ENCODE assay signal across 15 cellular contexts in genomic region chr2:197358927-197359326, GRCh38. TPM values are rescaled to one million over a fixed set of nuclear protein-coding genes. Genes with fewer than 3 reads are reported as not detected.
DNase-seq lines count a peak whose midpoint lies in the region; ATAC-seq and TF ChIP-seq lines count a peak whose summit lies in the region.
"Had no signal": no experiment of that assay in that cellular context is flagged by ENCODE, and none has a peak within 500 bp of the region (broad histone marks: within the 10 kb centered on the region; RNA-seq: fewer than 3 reads in every experiment).

No MANE protein-coding gene starts in this region.

- BruUV-seq in mammary epithelial cell (replicated peaks; lab: Mats Ljungman, UMichigan), result no TSS peak
- no TSS peak for BruUV-seq in PC-3 (replicated peaks; lab: Mats Ljungman, UMichigan)

- TF ChIP-seq POLR2A in breast epithelium (IDR thresholded peaks at IDR 0.05), result no peak

- no peak overlapping the region for H3K4me2 ChIP-seq in mammary epithelial cell (ENCODE audit: insufficient read depth, low read depth, low read length)
- no peak overlapping the region for H3K4me2 ChIP-seq in PC-3 (ENCODE audit: low read length)

- H3K27me3 Mint-ChIP-seq in stimulated activated naive CD8-positive, alpha-beta T cell treated with anti-CD3 and anti-CD28 coated beads, Interleukin-15, amount 100 ng/mL, for 72 hours, result no peaks in the 10 kb centered on the region

- in situ Hi-C loops in mammary epithelial cell (cut with MboI; ENCODE audit: low sequenced_read_pairs in 2 of 2) (no loop called here), astrocyte of the spinal cord (cut with HindIII; ENCODE audit: low sequenced_read_pairs) (no loop called here)

- H3K4me3 Mint-ChIP-seq in stimulated activated naive CD8-positive, alpha-beta T cell treated with anti-CD3 and anti-CD28 coated beads, Interleukin-15, amount 100 ng/mL, for 72 hours, result peak overlapping the region; percentile 30 to 47

- POLR2A ChIA-PET in PC-3 (lab: Charles Lee; ENCODE audit: unreplicated experiment), result no interaction called here

- no peaks in the 10 kb centered on the region for H3K9me3 ChIP-seq in mammary epithelial cell (replicated peaks; ENCODE audit: insufficient read depth, low read length)
- H3K9me3 ChIP-seq in breast epithelium, result no peaks in the 10 kb centered on the region
- no peaks in the 10 kb centered on the region for H3K9me3 ChIP-seq in PC-3 (ENCODE audit: low read length)
- H3K9me3 ChIP-seq: MG63 had no signal

- no peaks in the 10 kb centered on the region for H3K9me2 ChIP-seq in PC-3 (replicated peaks; ENCODE audit: low read length)

- no peaks in the 10 kb centered on the region for H3F3A ChIP-seq in PC-3 (ENCODE audit: low read length, unreplicated experiment)

- H4K20me1 ChIP-seq in mammary epithelial cell (ENCODE audit: insufficient read depth, low read length) (no peaks in the 10 kb centered on the region), PC-3 (ENCODE audit: low read length) (no peaks in the 10 kb centered on the region)

- peak overlapping the region in 1 of 2 donors; percentile 17 for H3K27ac Mint-ChIP-seq in stimulated activated naive CD8-positive, alpha-beta T cell treated with anti-CD3 and anti-CD28 coated beads, Interleukin-15, amount 100 ng/mL, for 72 hours

- WGBS in mammary epithelial cell (ENCODE audit: low coverage, missing lambda C conversion rate), result 43% methylated on average over 2 of the region's 2 CpGs

- H2AFZ ChIP-seq in mammary epithelial cell (ENCODE audit: low read depth, low read length), result no peak overlapping the region
- no peak overlapping the region for H2AFZ ChIP-seq in PC-3 (ENCODE audit: low read length)

- H3K4me3 ChIP-seq in mammary epithelial cell (replicated peaks in 1 of 3; ENCODE audit: insufficient read depth in 1 of 3, low read depth in 2 of 3, low read length in 3 of 3) (no peak overlapping the region), breast epithelium (no peak overlapping the region), PC-3 (ENCODE audit: low read length) (no peak overlapping the region), astrocyte of the spinal cord (ENCODE audit: low read depth, low read length) (no peak overlapping the region)
- H3K4me3 ChIP-seq: MG63 had no signal

- H3K27me3 ChIP-seq in mammary epithelial cell (ENCODE audit: insufficient read depth, low read length), result no peaks in the 10 kb centered on the region
- H3K27me3 ChIP-seq in breast epithelium, result no peaks in the 10 kb centered on the region
- H3K27me3 ChIP-seq in PC-3 (ENCODE audit: low read length), result no peaks in the 10 kb centered on the region
- H3K27me3 ChIP-seq: MG63 had no signal

- no peaks in the 10 kb centered on the region for H3K4me1 ChIP-seq in mammary epithelial cell (ENCODE audit: insufficient read depth, low read length)
- H3K4me1 ChIP-seq in breast epithelium, result no peaks in the 10 kb centered on the region
- H3K4me1 ChIP-seq in PC-3 (ENCODE audit: insufficient read depth, low read length), result no peaks in the 10 kb centered on the region

- dilution Hi-C loops in mammary epithelial cell (cut with HindIII; ENCODE audit: low sequenced_read_pairs), result no loop called here

- H3K9ac ChIP-seq in mammary epithelial cell (ENCODE audit: insufficient read depth, low read length) (no peak overlapping the region), PC-3 (ENCODE audit: low read length) (no peak overlapping the region)

- TF ChIP-seq CTCF in mammary epithelial cell (conservative IDR thresholded peaks at IDR 0.05 in 1 of 2, IDR thresholded peaks at IDR 0.05 in 1 of 2; ENCODE audit: extremely low read depth in 1 of 2, insufficient read depth in 1 of 2, low read depth in 1 of 2, low read length in 2 of 2), result no peak
- TF ChIP-seq CTCF in breast epithelium (IDR thresholded peaks at IDR 0.05), result no peak
- TF ChIP-seq CTCF in PC-3 (conservative IDR thresholded peaks at IDR 0.05; ENCODE audit: low read depth, low read length), result no peak
- TF ChIP-seq CTCF in astrocyte of the spinal cord (IDR thresholded peaks at IDR 0.05; ENCODE audit: low read depth, low read length), result no peak

- peaks cover 0 to 9% of the 10 kb centered on the region in 2 donors for H3K9me3 Mint-ChIP-seq in stimulated activated naive CD8-positive, alpha-beta T cell treated with anti-CD3 and anti-CD28 coated beads, Interleukin-15, amount 100 ng/mL, for 72 hours

- H3K36me3 ChIP-seq in mammary epithelial cell (ENCODE audit: insufficient read depth, low read length) (no peaks in the 10 kb centered on the region), breast epithelium (no peaks in the 10 kb centered on the region), PC-3 (ENCODE audit: low read depth, low read length) (no peaks in the 10 kb centered on the region)
- H3K36me3 ChIP-seq: MG63 had no signal

- H3K27ac ChIP-seq in mammary epithelial cell (ENCODE audit: insufficient read depth, low read depth, low read length) (no peak overlapping the region), breast epithelium (no peak overlapping the region), PC-3 (ENCODE audit: low read length) (no peak overlapping the region)

- H3K79me2 ChIP-seq in mammary epithelial cell (ENCODE audit: insufficient read depth, low read length), result no peaks in the 10 kb centered on the region
- H3K79me2 ChIP-seq in PC-3 (ENCODE audit: low read length), result no peaks in the 10 kb centered on the region

- intact Hi-C loops in mammary epithelial cell (cut with micrococcal nuclease) (loop anchor here (5.0 kb wide), 1 partner anchor 1227 kb away; no protein-coding TSS in a partner anchor), breast epithelium (cut with DNase I; ENCODE audit: low total_unique reads) (loop anchor here (10.0 kb wide), 1 partner anchor 1826 kb away; no protein-coding TSS in a partner anchor), PC-3 (cut with micrococcal nuclease) (no loop called here)

- 0 out of 2 replicates have a peak, but pooled peaks have one; percentile 22 for ATAC-seq in PC-3
- ATAC-seq in stimulated activated naive CD8-positive, alpha-beta T cell treated with anti-CD3 and anti-CD28 coated beads, Interleukin-15, amount 100 ng/mL, for 72 hours, result peak; percentile 58
- no peak for ATAC-seq in HG03571 (IDR thresholded peaks at IDR 0.05; ENCODE audit: unreplicated experiment)
- no peak for ATAC-seq in GM19395 (IDR thresholded peaks at IDR 0.05; ENCODE audit: unreplicated experiment)
- ATAC-seq in GM18511 (IDR thresholded peaks at IDR 0.05; ENCODE audit: unreplicated experiment), result no peak

- CTCF ChIA-PET in mammary epithelial cell (lab: Charles Lee; ENCODE audit: low non-redundant PET) (no interaction called here), PC-3 (lab: Charles Lee) (no interaction called here)

- peaks cover 40% of the 10 kb centered on the region for H3K4me1 Mint-ChIP-seq in stimulated activated naive CD8-positive, alpha-beta T cell treated with anti-CD3 and anti-CD28 coated beads, Interleukin-15, amount 100 ng/mL, for 72 hours

- peak; percentile 23 for DNase-seq in mammary epithelial cell
- DNase-seq in breast epithelium (ENCODE audit: low spot score in 2 of 2), result no peak
- peak; percentile 18 for DNase-seq in PC-3
- DNase-seq in astrocyte of the spinal cord (ENCODE audit: low read depth, low spot score), result peak; percentile 35
- no peak for DNase-seq in stimulated activated naive CD8-positive, alpha-beta T cell treated with anti-CD3 and anti-CD28 coated beads, Interleukin-15, amount 100 ng/mL, for 72 hours
- DNase-seq: activated CD8-positive, alpha-beta memory T cell treated with anti-CD3 and anti-CD28 coated beads, Interleukin-2, amount 50 U/mL, for 48 hours; cerebellar nuclear complex; hypothalamus; MG63; NCI-H1694 treated with DMSO at 0.1 percent for 48 hours; NCI-H510A; SHP77 had no signal

RNA-seq across cellular contexts. Expression of gene ANKRD44, which starts 48.3 kb away (rescaled TPM):
- 10 to 100 TPM in 1 of 2 donors, 1 to 10 TPM in 1; 4.0 to 10.2 TPM for total RNA-seq in mammary epithelial cell
- polyA plus RNA-seq in mammary epithelial cell, result 2.5 TPM
- 0.88 TPM for polyA minus RNA-seq in mammary epithelial cell
- total RNA-seq in breast epithelium, result 10 to 100 TPM; 18.0 to 41.3 (median 19.9) TPM
- total RNA-seq in PC-3 (2014; rRNA removed), result 2.4 and 28.7 TPM in 2 replicates

Comparison
In these comparisons a context has a peak if more than half of its experiments do, and no peak if none do; other contexts are left out.
1. DNase-seq: peak in mammary epithelial cell (single experiment), PC-3 (single experiment) and astrocyte of the spinal cord (single experiment); none in breast epithelium (0 of 2) and stimulated activated naive CD8-positive, alpha-beta T cell treated with anti-CD3 and anti-CD28 coated beads, Interleukin-15, amount 100 ng/mL, for 72 hours (0 of 2).
2. ATAC-seq: peak in PC-3 (single experiment) and stimulated activated naive CD8-positive, alpha-beta T cell treated with anti-CD3 and anti-CD28 coated beads, Interleukin-15, amount 100 ng/mL, for 72 hours (single experiment); none in HG03571 (single experiment), GM19395 (single experiment) and GM18511 (single experiment).